29 cellular contexts compared by ENCODE assay signal in the genomic region with DNA sequence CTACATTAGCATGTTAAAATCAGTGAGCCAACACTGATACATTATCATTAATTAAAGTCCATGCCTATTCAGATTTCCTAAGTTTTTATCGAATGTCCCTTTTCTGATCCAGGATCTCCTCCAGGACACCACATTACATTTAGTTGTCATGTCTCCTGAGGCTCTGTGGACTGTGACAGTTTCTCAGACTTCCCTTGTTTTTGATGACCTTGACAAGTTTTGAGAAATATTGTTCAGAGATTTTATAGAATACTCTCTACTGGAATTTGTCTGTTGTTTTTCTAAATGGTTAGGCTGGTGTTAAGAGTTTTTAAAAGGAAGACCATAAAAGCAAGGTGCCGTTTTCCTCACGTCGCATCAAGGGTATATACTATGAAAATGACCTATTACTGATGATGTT.
"Had no signal": no experiment of that assay in that cellular context is flagged by ENCODE, and none has a peak within 500 bp of the region (broad histone marks: within the 10 kb centered on the region; RNA-seq: fewer than 3 reads in every experiment).

No MANE protein-coding gene starts in this region.

- DNase-seq: colonic mucosa; cortex of kidney; dermis blood vessel endothelial cell; dorsolateral prefrontal cortex; effector CD4-positive, alpha-beta T cell; effector CD8-positive, alpha-beta T cell; effector memory CD4-positive, alpha-beta T cell; effector memory CD8-positive, alpha-beta T cell; endodermal cell; erythroblast; esophagus squamous epithelium; foreskin fibroblast; foreskin keratinocyte; foreskin melanocyte; gastrocnemius medialis; glutamatergic neuron; head of caudate nucleus; heart left ventricle; heart right ventricle had no signal

- H3K4me1 ChIP-seq: colonic mucosa, esophagus muscularis mucosa, esophagus squamous epithelium, foreskin keratinocyte, gastrocnemius medialis, gastroesophageal sphincter, heart left ventricle had no signal

- H3K27ac ChIP-seq: colonic mucosa, coronary artery, dorsolateral prefrontal cortex, epithelial cell of prostate, esophagus muscularis mucosa, esophagus squamous epithelium, foreskin keratinocyte, gastrocnemius medialis, gastroesophageal sphincter, heart left ventricle, heart right ventricle had no signal

- ATAC-seq: effector memory CD8-positive, alpha-beta T cell; esophagus mucosa; foreskin keratinocyte; gastrocnemius medialis; gastroesophageal sphincter; heart left ventricle; heart right ventricle had no signal

- H3K9me3 Mint-ChIP-seq: dendritic cell treated with granulocyte-macrophage colony-stimulating factor and Interleukin-4, amounts not matched to agents 40 ng/mL and 50 ng/mL, for 4 days; effector memory CD8-positive, alpha-beta T cell; endodermal cell had no signal

- H3K4me3 ChIP-seq: colonic mucosa, coronary artery, dorsolateral prefrontal cortex, esophagus muscularis mucosa, esophagus squamous epithelium, gastrocnemius medialis, gastroesophageal sphincter, heart left ventricle, heart right ventricle had no signal

- H3K27ac Mint-ChIP-seq: dendritic cell treated with granulocyte-macrophage colony-stimulating factor and Interleukin-4, amounts not matched to agents 40 ng/mL and 50 ng/mL, for 4 days; effector memory CD8-positive, alpha-beta T cell; endodermal cell had no signal

- H3K4me1 Mint-ChIP-seq: endodermal cell had no signal

- H3K36me3 ChIP-seq: colonic mucosa, esophagus muscularis mucosa, esophagus squamous epithelium, gastrocnemius medialis, gastroesophageal sphincter, heart left ventricle, heart right ventricle had no signal

- FAIRE-seq: colon, endometrium, endothelial cell of umbilical vein, frontal cortex had no signal

- H3K27me3 ChIP-seq: colonic mucosa had no signal

- H3K4me3 Mint-ChIP-seq: dendritic cell treated with granulocyte-macrophage colony-stimulating factor and Interleukin-4, amounts not matched to agents 40 ng/mL and 50 ng/mL, for 4 days; effector memory CD8-positive, alpha-beta T cell; endodermal cell had no signal

- H3K9me3 ChIP-seq: colonic mucosa, esophagus muscularis mucosa, esophagus squamous epithelium, gastrocnemius medialis, gastroesophageal sphincter, heart left ventricle, heart right ventricle had no signal
